Comparison of ENCODE assay signal across 7 cellular contexts in the genomic region with DNA sequence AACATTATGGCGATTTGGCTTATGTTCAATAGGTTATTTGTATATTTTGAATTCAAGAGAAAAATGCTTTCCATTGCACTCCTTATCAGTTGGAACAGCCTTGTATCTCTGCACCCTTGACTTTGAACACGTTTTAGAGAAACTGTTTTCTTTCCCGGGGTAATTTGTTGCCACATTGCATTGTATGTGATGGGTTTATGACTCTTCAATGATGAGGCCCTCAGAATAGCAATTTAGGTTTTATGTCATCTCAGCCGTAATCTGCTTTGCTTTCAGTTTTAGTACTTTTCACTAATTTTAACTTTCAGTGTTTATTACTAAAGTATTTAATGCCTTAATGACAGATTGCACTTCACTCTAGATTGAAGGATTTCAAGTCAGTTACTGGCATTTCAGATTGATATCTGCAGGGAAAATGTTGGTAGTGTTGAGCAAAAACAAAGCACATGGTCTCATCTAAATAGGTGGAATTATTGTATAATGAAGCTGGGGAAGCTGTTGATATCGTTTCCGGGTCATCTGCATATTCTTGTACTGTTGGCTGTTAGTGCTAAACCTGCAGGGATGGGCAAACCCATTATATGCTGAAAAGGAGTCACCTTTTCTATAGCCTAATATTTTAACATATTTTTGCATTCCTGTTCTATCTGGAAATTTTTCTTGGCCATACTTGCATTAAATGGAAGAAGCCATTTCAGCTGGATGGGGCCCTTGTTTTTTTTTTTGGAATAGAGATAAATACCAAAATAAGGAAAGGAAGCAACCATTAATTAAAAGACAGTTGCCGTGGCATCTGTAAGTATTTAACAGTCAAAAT. TPM values are rescaled to one million over a fixed set of nuclear protein-coding genes. Genes with fewer than 3 reads are reported as not detected.
DNase-seq lines count a peak whose midpoint lies in the region; ATAC-seq and TF ChIP-seq lines count a peak whose summit lies in the region.

No MANE protein-coding gene starts in this region.

- DNase-seq in NT2/D1 (ENCODE audit: low read depth, low spot score): no peak
- DNase-seq in dermis blood vessel endothelial cell: peak; percentile 27
- no peak for DNase-seq in neural crest cell (ENCODE audit: low read depth, low spot score)
- no peak for DNase-seq in mucosa of gallbladder (ENCODE audit: low spot score)

- no peaks in the 10 kb centered on the region for H3K36me3 Mint-ChIP-seq in neural crest cell (ENCODE audit: low read depth)

- no peaks in the 10 kb centered on the region for H3K9me3 Mint-ChIP-seq in neural crest cell

- H3K36me3 ChIP-seq in NT2/D1 (ENCODE audit: insufficient read depth, insufficient read length, low read length): peaks cover 19% of the 10 kb centered on the region

- H3K4me1 Mint-ChIP-seq in neural crest cell: peaks cover 33% of the 10 kb centered on the region

- H3K27ac Mint-ChIP-seq in neural crest cell (ENCODE audit: unreplicated experiment): no peak overlapping the region

- H3K4me1 ChIP-seq in NT2/D1 (ENCODE audit: insufficient read depth, insufficient read length): no peaks in the 10 kb centered on the region

- H3K4me3 ChIP-seq in GM12875 (ENCODE audit: low read depth, low read length) (peak overlapping the region; percentile 78), NT2/D1 (ENCODE audit: insufficient read length, low read depth) (peak overlapping the region; percentile 94)

- peak overlapping the region; percentile 96 for H3K4me3 Mint-ChIP-seq in neural crest cell

- no peaks in the 10 kb centered on the region for H3K9me3 ChIP-seq in NT2/D1 (ENCODE audit: insufficient read depth, low read length)

- H3K27me3 Mint-ChIP-seq in neural crest cell (ENCODE audit: low read depth): no peaks in the 10 kb centered on the region

- peak overlapping the region; percentile 99 for H3K9ac ChIP-seq in NT2/D1 (ENCODE audit: insufficient read length, low read depth)

- no peaks in the 10 kb centered on the region for H3K27me3 ChIP-seq in NT2/D1 (ENCODE audit: insufficient read depth, insufficient read length)

- TF ChIP-seq CTCF in GM12875 (IDR thresholded peaks at IDR 0.05; ENCODE audit: borderline replicate concordance, insufficient read depth, low read depth, low read length) (no peak), neural crest cell (conservative IDR thresholded peaks at IDR 0.05) (no peak)

- ATAC-seq in GM19452 (IDR thresholded peaks at IDR 0.05; ENCODE audit: unreplicated experiment): no peak
- no peak for ATAC-seq in HG02840 (IDR thresholded peaks at IDR 0.05; ENCODE audit: low FRiP score, unreplicated experiment)

RNA-seq across cellular contexts. Expression of a gene that starts 2.0 kb away (rescaled TPM):
- 21.4 and 31.5 TPM in 2 replicates for total RNA-seq in dermis blood vessel endothelial cell
- 175 and 188 TPM in 2 replicates for total RNA-seq in neural crest cell
- 117 TPM for total RNA-seq in mucosa of gallbladder

RNA-seq across cellular contexts. Expression of a gene that starts 13.7 kb away (rescaled TPM):
- 33.2 and 35.4 TPM in 2 replicates for total RNA-seq in dermis blood vessel endothelial cell
- total RNA-seq in neural crest cell: 62.0 and 64.0 TPM in 2 replicates
- 40.6 TPM for total RNA-seq in mucosa of gallbladder

RNA-seq across cellular contexts. Expression of a gene that starts 45.9 kb away (rescaled TPM):
- total RNA-seq in dermis blood vessel endothelial cell: not detected in 2 replicates
- total RNA-seq in neural crest cell: not detected in 2 replicates
- 10.9 TPM for total RNA-seq in mucosa of gallbladder

Comparison
In these comparisons a context has a peak if more than half of its experiments do, and no peak if none do; other contexts are left out.
1. RNA of a gene that starts 45.9 kb away (total RNA-seq): 10.9 TPM in mucosa of gallbladder (single experiment); not detected in neural crest cell and not detected in dermis blood vessel endothelial cell; every median in the first group is over 10 times any median in the second.